ENCODE assay signal across 24 cellular contexts in genomic region chr14:88698651-88699050, GRCh38.
"Had no signal": no experiment of that assay in that cellular context is flagged by ENCODE, and none has a peak within 500 bp of the region (broad histone marks: within the 10 kb centered on the region; RNA-seq: fewer than 3 reads in every experiment).

No MANE protein-coding gene starts in this region.

- H3K27me3 ChIP-seq: pancreas, right lobe of liver, suprapubic skin, thyroid gland, upper lobe of left lung, uterus had no signal

- H3K36me3 ChIP-seq: heart right ventricle, left ventricle myocardium inferior, pancreas, right lobe of liver, suprapubic skin, thyroid gland, upper lobe of left lung, uterus had no signal

- H3K4me3 ChIP-seq: coronary artery, heart right ventricle, left ventricle myocardium inferior, lung, pancreas, right lobe of liver, suprapubic skin, thyroid gland, upper lobe of left lung, uterus had no signal

- H3K4me1 ChIP-seq: heart right ventricle, left ventricle myocardium inferior, pancreas, right lobe of liver, suprapubic skin, thyroid gland, upper lobe of left lung, uterus had no signal

- ATAC-seq: heart right ventricle; left cardiac atrium; pancreas; right lobe of liver; stimulated activated effector memory CD8-positive, alpha-beta T cell treated with anti-CD3 and anti-CD28 coated beads, Interleukin-12 subunit alpha, Interleukin-12 subunit beta, amount 100 ng/mL, for 72 hours; stimulated activated naive CD8-positive, alpha-beta T cell treated with anti-CD3 and anti-CD28 coated beads, Interleukin-15, Interleukin-2, amounts not matched to agents 100 U/mL and 50 U/mL, for 24 hours had no signal

- H3K9me3 ChIP-seq: heart right ventricle, left ventricle myocardium inferior, pancreas, right lobe of liver, suprapubic skin, thyroid gland, upper lobe of left lung, uterus had no signal

- H3K9me3 Mint-ChIP-seq: naive B cell; nephron; stimulated activated effector memory CD8-positive, alpha-beta T cell treated with anti-CD3 and anti-CD28 coated beads, Interleukin-12 subunit alpha, Interleukin-12 subunit beta, amount 100 ng/mL, for 72 hours had no signal

- H3K27me3 Mint-ChIP-seq: naive B cell, progenitor cell of endocrine pancreas had no signal

- DNase-seq: effector CD4-positive, alpha-beta T cell; erythroblast; heart right ventricle; hypothalamus; left cardiac atrium; left ventricle myocardium inferior; mesendoderm; naive B cell; occipital lobe; pancreas; retina; right lobe of liver; stimulated activated CD4-positive, alpha-beta T cell treated with anti-CD3 and anti-CD28 coated beads, Interleukin-4, amount 100 ng/mL, for 1 hour; stimulated activated CD8-positive, alpha-beta memory T cell treated with anti-CD3 and anti-CD28 coated beads, Interleukin-4, amount 100 ng/mL, for 48 hours; stimulated activated naive CD8-positive, alpha-beta T cell treated with anti-CD3 and anti-CD28 coated beads, Interleukin-15, Interleukin-2, amounts not matched to agents 100 U/mL and 50 U/mL, for 24 hours; thyroid gland; upper lobe of left lung; uterus had no signal

- H3K4me3 Mint-ChIP-seq: naive B cell; nephron; stimulated activated effector memory CD8-positive, alpha-beta T cell treated with anti-CD3 and anti-CD28 coated beads, Interleukin-12 subunit alpha, Interleukin-12 subunit beta, amount 100 ng/mL, for 72 hours had no signal

- H3K27ac ChIP-seq: coronary artery, heart right ventricle, left ventricle myocardium inferior, pancreas, right lobe of liver, suprapubic skin, thyroid gland, upper lobe of left lung, uterus had no signal

- H3K4me1 Mint-ChIP-seq: naive B cell; nephron; stimulated activated effector memory CD8-positive, alpha-beta T cell treated with anti-CD3 and anti-CD28 coated beads, Interleukin-12 subunit alpha, Interleukin-12 subunit beta, amount 100 ng/mL, for 72 hours had no signal

- H3K27ac Mint-ChIP-seq: nephron; progenitor cell of endocrine pancreas; stimulated activated effector memory CD8-positive, alpha-beta T cell treated with anti-CD3 and anti-CD28 coated beads, Interleukin-12 subunit alpha, Interleukin-12 subunit beta, amount 100 ng/mL, for 72 hours had no signal
